18 cellular contexts compared by ENCODE assay signal in genomic region chr5:20559845-20560244, GRCh38.
DNase-seq lines count a peak whose midpoint lies in the region; FAIRE-seq and TF ChIP-seq lines count a peak whose summit lies in the region.
"Had no signal": no experiment of that assay in that cellular context is flagged by ENCODE, and none has a peak within 500 bp of the region (broad histone marks: within the 10 kb centered on the region; RNA-seq: fewer than 3 reads in every experiment).

No MANE protein-coding gene starts in this region.

- H3K27me3 Mint-ChIP-seq in CD4-positive, alpha-beta memory T cell = no peaks in the 10 kb centered on the region
- H3K27me3 Mint-ChIP-seq: B cell; CD8-positive, alpha-beta memory T cell had no signal

- CTCF ChIA-PET in CD4-positive, alpha-beta memory T cell (lab: Charles Lee; ENCODE audit: partially characterized antibody) = no interaction called here

- intact Hi-C loops in CD4-positive, alpha-beta memory T cell (cut with micrococcal nuclease) = no loop called here

- TF ChIP-seq CTCF in epithelial cell of esophagus (IDR thresholded peaks at IDR 0.05; ENCODE audit: insufficient read depth, low read depth, low read length, missing control alignments) (no peak), kidney epithelial cell (IDR thresholded peaks at IDR 0.05; ENCODE audit: insufficient read depth, low read length, poor library complexity, severe bottlenecking) (no peak)

- H3K27ac Mint-ChIP-seq in CD4-positive, alpha-beta memory T cell = no peak overlapping the region
- H3K27ac Mint-ChIP-seq: B cell; CD8-positive, alpha-beta memory T cell had no signal

- H3K4me3 Mint-ChIP-seq in CD4-positive, alpha-beta memory T cell = no peak overlapping the region
- H3K4me3 Mint-ChIP-seq: B cell; CD8-positive, alpha-beta memory T cell had no signal

- H3K9me3 ChIP-seq in CD4-positive, alpha-beta memory T cell (ENCODE audit: control insufficient read depth in 1 of 2, low read length in 2 of 2) = no peaks in the 10 kb centered on the region
- H3K9me3 ChIP-seq: BLaER1 treated with 17β-estradiol and CSF1 and Interleukin-3, amounts not matched to agents 10 nM and 100 nM had no signal

- H3K36me3 Mint-ChIP-seq in CD4-positive, alpha-beta memory T cell = no peaks in the 10 kb centered on the region
- H3K36me3 Mint-ChIP-seq: CD8-positive, alpha-beta memory T cell had no signal

- no peak overlapping the region for H3K4me3 ChIP-seq in epithelial cell of esophagus (ENCODE audit: low read length)
- no peak overlapping the region for H3K4me3 ChIP-seq in kidney epithelial cell (ENCODE audit: low read depth, low read length)
- H3K4me3 ChIP-seq in CD4-positive, alpha-beta memory T cell (ENCODE audit: low read length in 2 of 2) = no peak overlapping the region
- H3K4me3 ChIP-seq: BLaER1 treated with 17β-estradiol and CSF1 and Interleukin-3, amounts not matched to agents 10 nM and 100 nM; GM23248 had no signal

- in situ Hi-C loops in Caki2 (cut with HindIII; ENCODE audit: low pct_unique_long_range_greater_than_20kb, low sequenced_read_pairs) = no loop called here

- POLR2A ChIA-PET in CD4-positive, alpha-beta memory T cell (lab: Charles Lee; ENCODE audit: partially characterized antibody) = no interaction called here

- H3K27me3 ChIP-seq in kidney epithelial cell (ENCODE audit: control insufficient read depth, insufficient read depth, low read length) = no peaks in the 10 kb centered on the region
- no peaks in the 10 kb centered on the region for H3K27me3 ChIP-seq in CD4-positive, alpha-beta memory T cell (ENCODE audit: insufficient read depth, low read length)
- H3K27me3 ChIP-seq: BLaER1 treated with 17β-estradiol and CSF1 and Interleukin-3, amounts not matched to agents 10 nM and 100 nM had no signal

- peaks cover 0 to 30% (median 10%) of the 10 kb centered on the region in 8 donors for H3K9me3 Mint-ChIP-seq in CD4-positive, alpha-beta memory T cell

- no peaks in the 10 kb centered on the region for H3K4me1 ChIP-seq in CD4-positive, alpha-beta memory T cell (ENCODE audit: insufficient read depth, low read length)
- H3K4me1 ChIP-seq: BLaER1 treated with 17β-estradiol and CSF1 and Interleukin-3, amounts not matched to agents 10 nM and 100 nM had no signal

- DNase-seq in Caki2 (ENCODE audit: low read depth) (peak; percentile 69), M059J (ENCODE audit: low read depth) (peak; percentile 43), epithelial cell of esophagus (ENCODE audit: low read depth) (peak; percentile 31), kidney epithelial cell (ENCODE audit: low read depth) (peak; percentile 21), GM19239 (ENCODE audit: insufficient read length, low spot score) (no peak), urothelium cell line (ENCODE audit: low spot score) (no peak), LoVo (ENCODE audit: low spot score) (no peak)
- no peak for DNase-seq in CD4-positive, alpha-beta memory T cell
- DNase-seq: CD8-positive, alpha-beta memory T cell; COR-L47; DMS153; DMS79; GF-D8; GM23248; HCEC 1CT had no signal

- no peaks in the 10 kb centered on the region for H3K36me3 ChIP-seq in kidney epithelial cell (ENCODE audit: control insufficient read depth, insufficient read depth, low read length)
- H3K36me3 ChIP-seq in CD4-positive, alpha-beta memory T cell (ENCODE audit: insufficient read depth, low read length) = no peaks in the 10 kb centered on the region
- H3K36me3 ChIP-seq: BLaER1 treated with 17β-estradiol and CSF1 and Interleukin-3, amounts not matched to agents 10 nM and 100 nM had no signal

- FAIRE-seq in GM19239 (lab: Jason Lieb, UNC) (no peak), urothelium cell line (lab: Jason Lieb, UNC) (no peak)
- FAIRE-seq: D721Med had no signal

- no peak overlapping the region for H3K27ac ChIP-seq in CD4-positive, alpha-beta memory T cell (ENCODE audit: low read depth, low read length)
- H3K27ac ChIP-seq: BLaER1 treated with 17β-estradiol and CSF1 and Interleukin-3, amounts not matched to agents 10 nM and 100 nM; GM23248 had no signal

- no peaks in the 10 kb centered on the region for H3K4me1 Mint-ChIP-seq in CD4-positive, alpha-beta memory T cell
- H3K4me1 Mint-ChIP-seq: B cell; CD8-positive, alpha-beta memory T cell had no signal

Comparison
In these comparisons a context has a peak if more than half of its experiments do, and no peak if none do; other contexts are left out.
1. DNase-seq: peak in Caki2 (single experiment), M059J (single experiment), epithelial cell of esophagus (single experiment) and kidney epithelial cell (single experiment); none in GM19239 (single experiment), urothelium cell line (single experiment), CD4-positive, alpha-beta memory T cell (0 of 5) and LoVo (single experiment).